11 cellular contexts compared by ENCODE assay signal in the genomic region with DNA sequence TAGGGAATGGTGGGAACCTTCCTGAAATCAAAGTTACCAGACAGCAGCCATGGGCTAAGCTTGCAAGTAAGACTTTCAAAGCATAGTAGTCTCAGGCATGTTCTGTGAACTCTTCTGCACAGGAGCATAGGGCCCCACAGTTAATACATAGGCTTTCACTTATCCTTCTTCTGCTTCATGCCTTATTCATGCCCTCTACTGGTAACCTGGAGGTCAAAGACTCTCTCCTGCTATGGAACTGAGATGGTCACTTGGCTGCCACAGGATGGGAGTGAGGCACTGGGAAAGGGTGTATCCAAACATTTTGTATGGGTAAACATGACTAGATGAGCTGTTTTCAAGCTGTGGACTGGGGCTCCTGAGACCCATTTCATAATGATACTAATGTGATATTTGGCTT. TPM values are rescaled to one million over a fixed set of nuclear protein-coding genes. Genes with fewer than 3 reads are reported as not detected.
DNase-seq lines count a peak whose midpoint lies in the region; ATAC-seq and TF ChIP-seq lines count a peak whose summit lies in the region.
"Had no signal": no experiment of that assay in that cellular context is flagged by ENCODE, and none has a peak within 500 bp of the region (broad histone marks: within the 10 kb centered on the region; RNA-seq: fewer than 3 reads in every experiment).

No MANE protein-coding gene starts in this region.

- H3K9me3 ChIP-seq in MG63: no peaks in the 10 kb centered on the region
- H3K9me3 ChIP-seq: SJSA1 had no signal

- no peak overlapping the region for H3K4me3 Mint-ChIP-seq in memory B cell
- H3K4me3 Mint-ChIP-seq: stimulated activated memory B cell treated with anti-CD40 and anti-IgM and Interleukin-4, amounts not matched to agents 10 μg/mL and 1 μg/mL and 100 μg/mL, for 72 hours had no signal

- peaks cover 4% of the 10 kb centered on the region for H3K4me1 Mint-ChIP-seq in memory B cell

- H3K27ac ChIP-seq in VCaP: no peak overlapping the region
- H3K27ac ChIP-seq: SJSA1, skin epidermis had no signal

- ATAC-seq in memory B cell (ENCODE audit: low read depth) (peak; percentile 53), GM18870 (IDR thresholded peaks at IDR 0.05; ENCODE audit: unreplicated experiment) (no peak)
- ATAC-seq: stimulated activated memory B cell treated with anti-CD40 and anti-IgM and Interleukin-4, amounts not matched to agents 10 μg/mL and 1 μg/mL and 100 μg/mL, for 72 hours had no signal

- H3K4me3 ChIP-seq in GM12864 (ENCODE audit: low read depth, low read length): no peak overlapping the region
- H3K4me3 ChIP-seq in Jurkat, Clone E6-1 (ENCODE audit: low read length): no peak overlapping the region
- H3K4me3 ChIP-seq in MG63: no peak overlapping the region
- H3K4me3 ChIP-seq: SJSA1, skin epidermis had no signal

- TF ChIP-seq CTCF in GM12864 (IDR thresholded peaks at IDR 0.05; ENCODE audit: low read depth, low read length, missing control alignments) (peak; percentile 24), VCaP (conservative IDR thresholded peaks at IDR 0.05) (0 out of 2 replicates have a peak, but pooled peaks have one; percentile 10)

- H3K27ac Mint-ChIP-seq in memory B cell: no peak overlapping the region
- H3K27ac Mint-ChIP-seq: stimulated activated memory B cell treated with anti-CD40 and anti-IgM and Interleukin-4, amounts not matched to agents 10 μg/mL and 1 μg/mL and 100 μg/mL, for 72 hours had no signal

- H3K36me3 ChIP-seq in MG63: no peaks in the 10 kb centered on the region
- H3K36me3 ChIP-seq: SJSA1 had no signal

- DNase-seq in GM12864 (ENCODE audit: low read depth): no peak
- DNase-seq in Jurkat, Clone E6-1 (ENCODE audit: low read depth, low spot score): peak; percentile 6
- DNase-seq in memory B cell (ENCODE audit: low spot score in 2 of 2): no peak
- no peak for DNase-seq in activated CD8-positive, alpha-beta memory T cell treated with anti-CD3 and anti-CD28 coated beads for 24 hours
- DNase-seq in activated T-cell treated with anti-CD3 and anti-CD28 coated beads, Interleukin-2, amount 50 U/mL, for 48 hours: no peak
- no peak for DNase-seq in MG63

- no peaks in the 10 kb centered on the region for H3K9me3 Mint-ChIP-seq in memory B cell
- H3K9me3 Mint-ChIP-seq: stimulated activated memory B cell treated with anti-CD40 and anti-IgM and Interleukin-4, amounts not matched to agents 10 μg/mL and 1 μg/mL and 100 μg/mL, for 72 hours had no signal

- peaks cover 9% of the 10 kb centered on the region for H3K27me3 Mint-ChIP-seq in memory B cell

- H3K27me3 ChIP-seq in MG63: no peaks in the 10 kb centered on the region

- H3K36me3 Mint-ChIP-seq in memory B cell: no peaks in the 10 kb centered on the region
- H3K36me3 Mint-ChIP-seq: stimulated activated memory B cell treated with anti-CD40 and anti-IgM and Interleukin-4, amounts not matched to agents 10 μg/mL and 1 μg/mL and 100 μg/mL, for 72 hours had no signal

RNA-seq across cellular contexts. Expression of a gene that starts 49.1 kb away (rescaled TPM):
- polyA plus RNA-seq in Jurkat, Clone E6-1 (2012; ENCODE audit: insufficient read depth, insufficient read length): 53.0 TPM
- 40.0 and 48.4 TPM in 2 replicates for total RNA-seq in MG63 (2014; rRNA removed; shearing (Covaris generic); ENCODE audit: low replicate concordance)

RNA-seq across cellular contexts. Expression of a gene that starts 55.6 kb away (rescaled TPM):
- 2.5 TPM for polyA plus RNA-seq in Jurkat, Clone E6-1 (2012; ENCODE audit: insufficient read depth, insufficient read length)
- total RNA-seq in MG63 (2014; rRNA removed; shearing (Covaris generic); ENCODE audit: low replicate concordance): 0.03 TPM in 1 of 2 replicates, not detected in the other
